In genomic region chr12:93079976-93080375, GRCh38 we compare ENCODE assay signal across 15 cellular contexts.
"Had no signal": no experiment of that assay in that cellular context is flagged by ENCODE, and none has a peak within 500 bp of the region (broad histone marks: within the 10 kb centered on the region; RNA-seq: fewer than 3 reads in every experiment).

No MANE protein-coding gene starts in this region.

- H3K4me3 ChIP-seq: cardiac muscle cell, pancreas, tibial artery had no signal

- H3K9me3 ChIP-seq: pancreas, tibial artery had no signal

- H3K9me3 Mint-ChIP-seq: activated T-helper 17 cell treated with anti-CD3 and anti-CD28 coated beads, Interleukin-2, amount 50 U/mL, for 72 hours; memory B cell; natural killer cell treated with Interleukin-12 subunit alpha and Interleukin-12 subunit beta and Interleukin-15 and Interleukin-18, amount 100 ng/mL, for 72 hours had no signal

- H3K27ac Mint-ChIP-seq: activated T-helper 17 cell treated with anti-CD3 and anti-CD28 coated beads, Interleukin-2, amount 50 U/mL, for 72 hours; memory B cell; natural killer cell treated with Interleukin-12 subunit alpha and Interleukin-12 subunit beta and Interleukin-15 and Interleukin-18, amount 100 ng/mL, for 72 hours; stimulated activated memory B cell treated with anti-CD40 and anti-IgM and Interleukin-4, amounts not matched to agents 10 μg/mL and 1 μg/mL and 100 μg/mL, for 72 hours had no signal

- H3K27me3 ChIP-seq: cardiac muscle cell, pancreas, tibial artery had no signal

- DNase-seq: activated CD4-positive, alpha-beta T cell treated with anti-CD3 and anti-CD28 coated beads, Interleukin-2, amount 50 U/mL, for 4 hours; activated CD4-positive, CD25-positive, alpha-beta regulatory T cell treated with anti-CD3 and anti-CD28 coated beads, Interleukin-2, amount 50 U/mL, for 72 hours; activated naive CD4-positive, alpha-beta T cell treated with Interleukin-2 at 50 U/mL for 16 hours; kidney glomerular epithelial cell; left ventricle myocardium superior; pancreas; tibial artery had no signal

- H3K36me3 Mint-ChIP-seq: memory B cell; natural killer cell treated with Interleukin-12 subunit alpha and Interleukin-12 subunit beta and Interleukin-15 and Interleukin-18, amount 100 ng/mL, for 72 hours; stimulated activated memory B cell treated with anti-CD40 and anti-IgM and Interleukin-4, amounts not matched to agents 10 μg/mL and 1 μg/mL and 100 μg/mL, for 72 hours had no signal

- H3K4me1 Mint-ChIP-seq: activated T-helper 17 cell treated with anti-CD3 and anti-CD28 coated beads, Interleukin-2, amount 50 U/mL, for 72 hours; stimulated activated memory B cell treated with anti-CD40 and anti-IgM and Interleukin-4, amounts not matched to agents 10 μg/mL and 1 μg/mL and 100 μg/mL, for 72 hours had no signal

- ATAC-seq: activated T-helper 17 cell treated with anti-CD3 and anti-CD28 coated beads, Interleukin-2, amount 50 U/mL, for 72 hours; esophagus mucosa; left ventricle myocardium superior; natural killer cell treated with Interleukin-12 subunit alpha and Interleukin-12 subunit beta and Interleukin-15 and Interleukin-18, amount 100 ng/mL, for 72 hours; pancreas; stimulated activated memory B cell treated with anti-CD40 and anti-IgM and Interleukin-4, amounts not matched to agents 10 μg/mL and 1 μg/mL and 100 μg/mL, for 72 hours had no signal

- H3K4me1 ChIP-seq: pancreas had no signal

- H3K27me3 Mint-ChIP-seq: activated T-helper 17 cell treated with anti-CD3 and anti-CD28 coated beads, Interleukin-2, amount 50 U/mL, for 72 hours; stimulated activated memory B cell treated with anti-CD40 and anti-IgM and Interleukin-4, amounts not matched to agents 10 μg/mL and 1 μg/mL and 100 μg/mL, for 72 hours had no signal

- H3K36me3 ChIP-seq: cardiac muscle cell, pancreas, tibial artery had no signal

- H3K27ac ChIP-seq: pancreas, tibial artery had no signal

- FAIRE-seq: colon, endometrium, pancreas had no signal

- H3K4me3 Mint-ChIP-seq: activated T-helper 17 cell treated with anti-CD3 and anti-CD28 coated beads, Interleukin-2, amount 50 U/mL, for 72 hours; memory B cell; natural killer cell treated with Interleukin-12 subunit alpha and Interleukin-12 subunit beta and Interleukin-15 and Interleukin-18, amount 100 ng/mL, for 72 hours; stimulated activated memory B cell treated with anti-CD40 and anti-IgM and Interleukin-4, amounts not matched to agents 10 μg/mL and 1 μg/mL and 100 μg/mL, for 72 hours had no signal
